ENCODE assay signal across 1 cellular context in the genomic region with DNA sequence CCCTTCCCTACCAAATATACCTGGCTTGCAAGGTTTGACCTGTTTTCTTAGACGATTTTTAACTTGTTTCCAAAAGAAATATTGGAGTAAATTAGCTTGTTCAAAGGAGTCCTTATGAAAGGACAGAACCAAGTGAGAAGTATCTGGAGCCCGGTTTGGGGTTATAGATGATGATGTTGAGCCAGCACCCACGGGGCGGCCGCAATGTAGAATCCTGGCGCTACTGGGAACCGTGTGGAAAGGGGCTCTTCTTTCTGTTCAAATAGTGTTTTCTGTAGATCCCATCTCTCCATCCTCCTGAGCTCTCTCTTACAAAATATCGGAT.
A peak's percentile ranks its signal among the peaks of the same experiment; 100 is the strongest.
TF ChIP-seq lines count a peak whose summit lies in the region.

No MANE protein-coding gene starts in this region.

TF ChIP-seq in HepG2, 621 proteins besides CTCF, POLR2A, EP300 and RAD21:
- TF ChIP-seq ZNF430 (CRISPR knock-in tag; IDR thresholded peaks at IDR 0.05) (peak; percentile 5; the same call in 1 of the 2 replicates), ZNF230 (CRISPR knock-in tag; IDR thresholded peaks at IDR 0.05) (no peak)
